ENCODE assay signal across 19 cellular contexts in genomic region chr11:88202498-88202897, GRCh38.
"Had no signal": no experiment of that assay in that cellular context is flagged by ENCODE, and none has a peak within 500 bp of the region (broad histone marks: within the 10 kb centered on the region; RNA-seq: fewer than 3 reads in every experiment).

No MANE protein-coding gene starts in this region.

- H3K27ac ChIP-seq: adrenal gland, gastrocnemius medialis, heart left ventricle, thoracic aorta, upper lobe of left lung had no signal

- ATAC-seq: activated CD8-positive, alpha-beta T cell treated with anti-CD3 and anti-CD28 coated beads, Interleukin-2, amount 10 ng/mL, durations not matched to agents 7 days and 5 days; gastrocnemius medialis; heart left ventricle; left lobe of liver had no signal

- H3K4me3 ChIP-seq: adrenal gland, gastrocnemius medialis, heart left ventricle, thoracic aorta, upper lobe of left lung had no signal

- DNase-seq: activated CD4-positive, alpha-beta T cell treated with anti-CD3 and anti-CD28 coated beads, Interleukin-2, amount 10 ng/mL, durations not matched to agents 7 days and 5 days; activated CD4-positive, CD25-positive, alpha-beta regulatory T cell; activated CD8-positive, alpha-beta memory T cell treated with anti-CD3 and anti-CD28 coated beads, Interleukin-2, amount 50 U/mL, for 4 hours; activated CD8-positive, alpha-beta T cell treated with anti-CD3 and anti-CD28 coated beads, Interleukin-2, amount 10 ng/mL, durations not matched to agents 7 days and 5 days; activated gamma-delta T cell treated with Interleukin-2 at 50 U/mL for 16 hours; adrenal gland; cerebellar nuclear complex; cortex of kidney; gastrocnemius medialis; heart left ventricle; kidney; nephron progenitor cell; nucleus accumbens; stimulated activated naive B cell treated with anti-CD40 and anti-IgM and Interleukin-4, amounts not matched to agents 10 μg/mL and 1 μg/mL and 100 μg/mL, for 72 hours; T1000; upper lobe of left lung had no signal

- H3K27me3 ChIP-seq: adrenal gland, gastrocnemius medialis, heart left ventricle, upper lobe of left lung had no signal

- H3K4me1 ChIP-seq: adrenal gland, gastrocnemius medialis, heart left ventricle, upper lobe of left lung had no signal

- H3K9me3 ChIP-seq: adrenal gland, gastrocnemius medialis, thoracic aorta, upper lobe of left lung had no signal

- H3K36me3 ChIP-seq: adrenal gland, gastrocnemius medialis, heart left ventricle, thoracic aorta, upper lobe of left lung had no signal

- FAIRE-seq: bronchial epithelial cell, kidney had no signal
